ENCODE assay signal across 16 cellular contexts in the genomic region with DNA sequence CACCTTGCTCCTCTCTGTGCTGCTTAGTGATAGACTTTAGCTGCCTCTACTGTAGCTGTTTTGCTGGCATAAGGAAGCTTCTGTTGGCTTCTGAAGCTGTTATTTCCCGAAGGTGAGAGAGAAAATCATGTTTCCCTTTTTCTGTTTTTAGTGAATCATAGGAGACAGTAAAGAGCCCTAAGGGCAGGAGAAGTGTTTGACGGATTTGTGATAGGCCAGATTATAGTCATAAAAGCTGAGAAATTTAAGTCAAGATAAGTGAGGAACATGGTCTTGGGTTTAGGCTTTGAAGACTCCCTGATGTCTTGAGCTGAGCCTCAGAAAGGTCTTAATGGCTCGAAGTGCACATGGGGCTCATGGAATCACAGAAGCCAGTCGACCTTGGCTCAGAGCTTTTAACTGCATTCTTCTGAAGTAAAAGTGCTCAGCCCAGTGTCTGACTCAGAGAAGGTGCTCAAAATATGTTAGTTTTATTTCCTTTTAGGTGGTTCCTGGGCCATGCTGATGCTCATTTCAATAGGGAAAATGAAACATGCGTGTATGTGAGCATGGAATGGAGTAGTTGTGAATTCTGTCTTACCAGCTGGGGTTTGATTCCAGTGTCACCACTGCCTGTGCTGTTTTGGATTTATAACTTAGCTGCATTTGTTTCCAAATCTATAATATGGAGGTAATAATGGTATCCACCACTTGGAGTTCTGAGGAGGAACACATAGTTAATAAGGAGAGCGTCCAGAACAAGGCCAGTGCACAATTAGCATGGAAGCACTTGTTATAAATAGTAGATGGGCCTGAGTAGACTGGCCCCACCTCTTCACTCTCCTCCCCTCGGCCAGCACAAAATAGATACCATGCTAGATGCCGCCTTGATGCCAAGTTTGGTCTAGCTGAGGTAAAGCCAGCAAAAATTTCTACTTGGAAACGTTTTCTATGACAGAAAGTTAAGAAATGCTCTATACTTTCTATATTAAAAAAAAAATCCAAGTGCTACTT.
DNase-seq lines count a peak whose midpoint lies in the region; ATAC-seq and TF ChIP-seq lines count a peak whose summit lies in the region.
"Had no signal": no experiment of that assay in that cellular context is flagged by ENCODE, and none has a peak within 500 bp of the region (broad histone marks: within the 10 kb centered on the region; RNA-seq: fewer than 3 reads in every experiment).

No MANE protein-coding gene starts in this region.

- H3K9me3 ChIP-seq in fibroblast of lung (ENCODE audit: control insufficient read depth, insufficient read depth, low read depth, low read length) (no peaks in the 10 kb centered on the region), mucosa of rectum (ENCODE audit: control insufficient read depth in 2 of 2, low read length in 2 of 2) (no peaks in the 10 kb centered on the region), thyroid gland (no peaks in the 10 kb centered on the region), MG63 (no peaks in the 10 kb centered on the region)

- WGBS in thyroid gland, 2 donors, result 66 to 73% methylated on average over 9 of the region's 9 CpGs

- H3K9ac ChIP-seq in fibroblast of lung (ENCODE audit: insufficient read depth, low read length) (no peak overlapping the region), mucosa of rectum (ENCODE audit: low read depth in 1 of 2, low read length in 2 of 2) (peak overlapping the region in 1 of 2 donors; percentile 13)

- ATAC-seq in GM21528 (IDR thresholded peaks at IDR 0.05; ENCODE audit: low FRiP score, unreplicated experiment) (no peak), GM21515 (IDR thresholded peaks at IDR 0.05; ENCODE audit: unreplicated experiment) (no peak), HG02588 (IDR thresholded peaks at IDR 0.05; ENCODE audit: unreplicated experiment) (no peak)
- ATAC-seq: HCT116 had no signal

- H3K27me3 ChIP-seq in fibroblast of lung (ENCODE audit: control insufficient read depth, insufficient read depth, low read length), result no peaks in the 10 kb centered on the region
- H3K27me3 ChIP-seq in mucosa of rectum (ENCODE audit: control insufficient read depth in 2 of 2, insufficient read depth in 2 of 2, low read length in 2 of 2), result no peaks in the 10 kb centered on the region
- H3K27me3 ChIP-seq in thyroid gland, result no peaks in the 10 kb centered on the region
- no peaks in the 10 kb centered on the region for H3K27me3 ChIP-seq in MG63

- no peaks in the 10 kb centered on the region for H4K20me1 ChIP-seq in fibroblast of lung (ENCODE audit: control insufficient read depth, extremely low read depth, insufficient read depth, low read length)

- no peak overlapping the region for H3K4me2 ChIP-seq in fibroblast of lung (ENCODE audit: extremely low read depth, insufficient read depth, low read length)

- no peak overlapping the region for H3K4me3 ChIP-seq in fibroblast of lung (replicated peaks in 1 of 4; ENCODE audit: control extremely low read depth in 1 of 4, insufficient read depth in 1 of 4, low read depth in 3 of 4, low read length in 4 of 4)
- no peak overlapping the region for H3K4me3 ChIP-seq in mucosa of rectum (ENCODE audit: low read length in 2 of 2)
- H3K4me3 ChIP-seq in thyroid gland (replicated peaks in 1 of 3), result no peak overlapping the region
- H3K4me3 ChIP-seq in MG63, result no peak overlapping the region

- no peak for TF ChIP-seq CTCF in VCaP (conservative IDR thresholded peaks at IDR 0.05)
- TF ChIP-seq CTCF in fibroblast of lung (conservative IDR thresholded peaks at IDR 0.05 in 1 of 2, IDR thresholded peaks at IDR 0.05 in 1 of 2; ENCODE audit: low read depth in 1 of 2, low read length in 2 of 2), result no peak
- no peak for TF ChIP-seq CTCF in thyroid gland (IDR thresholded peaks at IDR 0.05)

- peaks cover 30% of the 10 kb centered on the region for H3K79me2 ChIP-seq in fibroblast of lung (ENCODE audit: control insufficient read depth, insufficient read depth, low read length)

- H3K36me3 ChIP-seq in fibroblast of lung (ENCODE audit: control insufficient read depth, insufficient read depth, low read length), result no peaks in the 10 kb centered on the region
- H3K36me3 ChIP-seq in mucosa of rectum (ENCODE audit: control insufficient read depth in 2 of 2, insufficient read depth in 2 of 2, low read length in 2 of 2), result no peaks in the 10 kb centered on the region
- no peaks in the 10 kb centered on the region for H3K36me3 ChIP-seq in thyroid gland
- no peaks in the 10 kb centered on the region; the same call in 1 of the 2 replicates for H3K36me3 ChIP-seq in MG63

- peaks cover 47% of the 10 kb centered on the region for H3K4me1 ChIP-seq in fibroblast of lung (ENCODE audit: control insufficient read depth, extremely low read depth, insufficient read depth, low read length)
- H3K4me1 ChIP-seq in mucosa of rectum (ENCODE audit: control insufficient read depth in 2 of 2, insufficient read depth in 2 of 2, low read length in 2 of 2), result peaks cover 24 to 50% of the 10 kb centered on the region in 2 donors
- H3K4me1 ChIP-seq in thyroid gland, result peaks cover 41 to 51% of the 10 kb centered on the region in 2 donors

- intact Hi-C loops in thyroid gland (cut with DNase I), result no loop called here

- DNase-seq in fibroblast of lung (ENCODE audit: low read depth in 2 of 2) (peak in 1 of 2 donors; percentile 36), thyroid gland (peak; percentile 20 to 43), MG63 (no peak)
- DNase-seq: activated CD4-positive, alpha-beta memory T cell treated with anti-CD3 and anti-CD28 coated beads for 36 hours; activated gamma-delta T cell; CD4-positive, CD25-positive, alpha-beta regulatory T cell; GDM1; kidney glomerular epithelial cell; NCI-H1092 treated with DMSO at 0.1 percent for 48 hours; NCI-H345 had no signal

- no peak overlapping the region for H2AFZ ChIP-seq in fibroblast of lung (ENCODE audit: low read length)

- H3K27ac ChIP-seq in VCaP, result peak overlapping the region; percentile 83
- H3K27ac ChIP-seq in fibroblast of lung (ENCODE audit: insufficient read depth, low read length), result peak overlapping the region; percentile 39
- peak overlapping the region; percentile 31 to 67 for H3K27ac ChIP-seq in mucosa of rectum (ENCODE audit: low read depth in 2 of 2, low read length in 2 of 2)
- peak overlapping the region in 2 of 3 donors; percentile 37 to 54 for H3K27ac ChIP-seq in thyroid gland

- TF ChIP-seq POLR2A in thyroid gland (IDR thresholded peaks at IDR 0.05), result no peak
